ENCODE assay signal across 11 cellular contexts in genomic region chr12:47889040-47889439, GRCh38. TPM values are rescaled to one million over a fixed set of nuclear protein-coding genes. Genes with fewer than 3 reads are reported as not detected.
DNase-seq lines count a peak whose midpoint lies in the region; ATAC-seq and TF ChIP-seq lines count a peak whose summit lies in the region.
"Had no signal": no experiment of that assay in that cellular context is flagged by ENCODE, and none has a peak within 500 bp of the region (broad histone marks: within the 10 kb centered on the region; RNA-seq: fewer than 3 reads in every experiment).

No MANE protein-coding gene starts in this region.

- CTCF ChIA-PET in OCI-LY7 (lab: Charles Lee; ENCODE audit: unreplicated experiment), result interaction anchor here (0.5 kb wide), 1 partner anchor 19 kb away, joined by 9 read pairs; no protein-coding TSS in a partner anchor

- intact Hi-C loops in OCI-LY7 (cut with micrococcal nuclease; ENCODE audit: unreplicated experiment) (no loop called here), posterior cingulate gyrus (cut with DNase I) (no loop called here), posterior vena cava (cut with DNase I) (no loop called here)

- H3K79me2 ChIP-seq in OCI-LY7 (ENCODE audit: insufficient read depth, low read depth, low read length) (no peaks in the 10 kb centered on the region), hepatocyte (no peaks in the 10 kb centered on the region)

- H3K36me3 ChIP-seq in OCI-LY7 (ENCODE audit: insufficient read depth, low read length) (no peaks in the 10 kb centered on the region), hepatocyte (replicated peaks; ENCODE audit: insufficient read depth, low read depth) (no peaks in the 10 kb centered on the region)

- no peak overlapping the region for H3K27ac ChIP-seq in OCI-LY7 (ENCODE audit: low read depth, low read length, poor library complexity, severe bottlenecking)
- H3K27ac ChIP-seq in hepatocyte, result peak overlapping the region; percentile 55
- H3K27ac ChIP-seq: brain microvascular endothelial cell had no signal

- POLR2A ChIA-PET in OCI-LY7 (lab: Charles Lee), result interaction anchor here (0.8 kb wide), 1 partner anchor 15 kb away, joined by 3 read pairs; no protein-coding TSS in a partner anchor

- TF ChIP-seq CTCF in OCI-LY7 (conservative IDR thresholded peaks at IDR 0.05; ENCODE audit: low read length) (no peak), hepatocyte (IDR thresholded peaks at IDR 0.05; ENCODE audit: poor library complexity) (no peak)

- no peaks in the 10 kb centered on the region for H3K9me3 ChIP-seq in OCI-LY7 (ENCODE audit: low read length)
- no peaks in the 10 kb centered on the region for H3K9me3 ChIP-seq in hepatocyte (ENCODE audit: low read depth)

- BruUV-seq in OCI-LY7 (replicated peaks; lab: Mats Ljungman, UMichigan), result no TSS peak

- 0 out of 2 replicates have a peak overlapping the region, but pooled peaks have one; percentile 15 for H3K4me2 ChIP-seq in OCI-LY7 (ENCODE audit: low read length)
- no peak overlapping the region for H3K4me2 ChIP-seq in hepatocyte

- H3K4me3 ChIP-seq in OCI-LY7 (ENCODE audit: low read depth, low read length, poor library complexity, severe bottlenecking) (no peak overlapping the region), hepatocyte (no peak overlapping the region)

- DNase-seq in GF-D8 (lab: John Stamatoyannopoulos, UW) (peak; percentile 41), OCI-LY7 (ENCODE audit: low spot score) (peak; percentile 47), hepatocyte (ENCODE audit: low spot score) (no peak), posterior cingulate gyrus (no peak), posterior vena cava (ENCODE audit: low spot score) (no peak), HuH-7.5 (ENCODE audit: low spot score) (no peak)
- no peak for DNase-seq in stimulated activated naive CD4-positive, alpha-beta T cell treated with Interleukin-2 at 50 U/mL for 16 hours (lab: John Stamatoyannopoulos, UW)
- DNase-seq: brain microvascular endothelial cell, NCI-H1436, right cardiac atrium had no signal

- peaks cover 55% of the 10 kb centered on the region for H3K4me1 ChIP-seq in OCI-LY7 (ENCODE audit: insufficient read depth, low read length, poor library complexity, severe bottlenecking)
- peaks cover 3% of the 10 kb centered on the region for H3K4me1 ChIP-seq in hepatocyte (ENCODE audit: insufficient read depth)

- H3K27me3 ChIP-seq in hepatocyte, result no peaks in the 10 kb centered on the region
- H3K27me3 ChIP-seq: brain microvascular endothelial cell had no signal

- 75% methylated on average over 4 of the region's 4 CpGs for WGBS in hepatocyte (ENCODE audit: low lambda C conversion rate, missing lambda C conversion rate)

- peak; percentile 45 for ATAC-seq in GM21381 (IDR thresholded peaks at IDR 0.05; ENCODE audit: unreplicated experiment)

- H4K20me1 ChIP-seq in OCI-LY7 (ENCODE audit: insufficient read depth, low read length), result no peaks in the 10 kb centered on the region
- no peaks in the 10 kb centered on the region for H4K20me1 ChIP-seq in hepatocyte (ENCODE audit: insufficient read depth, poor library complexity, severe bottlenecking)

- H3K9me2 ChIP-seq in OCI-LY7 (ENCODE audit: insufficient read depth, low read length) (no peaks in the 10 kb centered on the region), hepatocyte (replicated peaks; ENCODE audit: insufficient read depth) (no peaks in the 10 kb centered on the region)

- peak overlapping the region; percentile 52 for H2AFZ ChIP-seq in OCI-LY7 (ENCODE audit: low read length)
- H2AFZ ChIP-seq in hepatocyte, result no peak overlapping the region

RNA-seq across cellular contexts. Expression of gene VDR, which starts 15.8 kb away (rescaled TPM):
- total RNA-seq in OCI-LY7 (2014; rRNA removed; shearing (Covaris generic)), result 4.8 and 5.4 TPM in 2 replicates
- total RNA-seq in OCI-LY7 (2022), result 1.9 and 2.4 TPM in 2 replicates
- 2.6 and 3.2 TPM in 2 replicates for total RNA-seq in hepatocyte
- 4.9 and 6.1 TPM in 2 replicates for polyA plus RNA-seq in hepatocyte
- 10 to 100 TPM in 1 of 2 donors, 1 to 10 TPM in 1; 9.6 to 10.2 TPM for total RNA-seq in posterior vena cava

Comparison
In these comparisons a context has a peak if more than half of its experiments do, and no peak if none do; other contexts are left out.
1. DNase-seq: peak in GF-D8 (single experiment) and OCI-LY7 (single experiment); none in hepatocyte (single experiment), posterior cingulate gyrus (0 of 10), posterior vena cava (single experiment), stimulated activated naive CD4-positive, alpha-beta T cell treated with Interleukin-2 at 50 U/mL for 16 hours (single experiment) and HuH-7.5 (single experiment).